In the genomic region with DNA sequence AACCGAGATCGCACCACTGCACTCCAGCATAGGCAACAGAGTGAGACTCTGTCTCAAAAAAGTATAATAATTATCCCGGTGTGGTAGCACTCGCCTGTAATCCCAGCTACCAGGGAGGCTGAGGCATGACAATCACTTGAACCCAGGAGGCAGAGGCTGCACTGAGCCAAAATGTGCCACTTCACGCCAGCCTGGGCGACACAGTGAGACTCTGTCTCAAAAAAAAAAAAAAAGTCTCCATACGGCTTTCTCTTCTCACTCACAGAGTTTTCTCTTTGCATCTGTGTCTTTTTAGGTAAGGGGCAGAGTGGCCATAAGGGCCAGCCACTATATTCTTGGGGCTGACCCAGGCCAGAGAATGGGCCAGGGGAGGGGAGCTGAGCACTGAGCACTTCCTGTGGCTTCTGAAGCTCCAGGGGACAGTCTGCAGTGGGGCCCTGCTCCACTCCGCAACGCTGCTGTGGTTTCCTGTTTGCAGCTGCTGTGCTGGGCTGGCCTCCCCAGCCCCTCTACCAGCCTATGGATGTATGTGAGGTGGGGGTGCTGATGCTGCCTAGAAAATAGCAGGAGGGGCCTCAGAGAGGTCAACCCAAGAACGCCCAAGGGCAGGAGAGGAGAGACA, we compare ENCODE assay signal across 9 cellular contexts. TPM values are rescaled to one million over a fixed set of nuclear protein-coding genes. Genes with fewer than 3 reads are reported as not detected.
DNase-seq lines count a peak whose midpoint lies in the region; ATAC-seq and TF ChIP-seq lines count a peak whose summit lies in the region.
"Had no signal": no experiment of that assay in that cellular context is flagged by ENCODE, and none has a peak within 500 bp of the region (broad histone marks: within the 10 kb centered on the region; RNA-seq: fewer than 3 reads in every experiment).

No MANE protein-coding gene starts in this region.

- peak; percentile 93 for ATAC-seq in activated CD4-positive, alpha-beta T cell treated with anti-CD3 and anti-CD28 coated beads for 36 hours
- ATAC-seq in HG03196 (IDR thresholded peaks at IDR 0.05; ENCODE audit: unreplicated experiment) (no peak), HG03520 (IDR thresholded peaks at IDR 0.05; ENCODE audit: unreplicated experiment) (no peak)

- POLR2A ChIA-PET in activated CD4-positive, alpha-beta T cell treated with anti-CD3 and anti-CD28 coated beads for 36 hours (lab: Charles Lee), result interaction anchor here (1.0 kb wide), 1 partner anchor 24 kb away, joined by 3 read pairs; the partner anchor contains the start of gene RAB5IF

- H3K4me3 Mint-ChIP-seq in activated CD4-positive, alpha-beta T cell treated with anti-CD3 and anti-CD28 coated beads for 36 hours, result peak overlapping the region; percentile 52
- H3K4me3 Mint-ChIP-seq in endothelial cell (ENCODE audit: unreplicated experiment), result no peak overlapping the region

- H3K36me3 Mint-ChIP-seq in activated CD4-positive, alpha-beta T cell treated with anti-CD3 and anti-CD28 coated beads for 36 hours (ENCODE audit: low read depth), result peaks cover 48% of the 10 kb centered on the region
- peaks cover 2% of the 10 kb centered on the region for H3K36me3 Mint-ChIP-seq in endothelial cell (ENCODE audit: low read depth, unreplicated experiment)

- no peak for TF ChIP-seq CTCF in endothelial cell (IDR thresholded peaks at IDR 0.05; ENCODE audit: unreplicated experiment)

- peak; percentile 59 for DNase-seq in stimulated activated CD4-positive, alpha-beta T cell treated with anti-CD3 and anti-CD28 coated beads, Interleukin-15, amount 100 ng/mL, for 24 hours
- no peak for DNase-seq in stimulated activated CD4-positive, alpha-beta T cell treated with anti-CD3 and anti-CD28 coated beads, Interleukin-12 subunit alpha, Interleukin-12 subunit beta, amount 100 ng/mL, for 4 hours
- peak; percentile 73 for DNase-seq in activated CD4-positive, alpha-beta T cell treated with anti-CD3 and anti-CD28 coated beads for 36 hours
- DNase-seq in endothelial cell (ENCODE audit: low spot score), result peak; percentile 18
- DNase-seq in C1 segment of cervical spinal cord (lab: John Stamatoyannopoulos, UW), result no peak
- no peak for DNase-seq in COLO829 (ENCODE audit: low spot score)
- DNase-seq: NCI-H748 treated with DMSO at 0.1 percent for 48 hours had no signal

- H3K27me3 Mint-ChIP-seq in activated CD4-positive, alpha-beta T cell treated with anti-CD3 and anti-CD28 coated beads for 36 hours, result no peaks in the 10 kb centered on the region
- peaks cover 3% of the 10 kb centered on the region for H3K27me3 Mint-ChIP-seq in endothelial cell (ENCODE audit: unreplicated experiment)

- intact Hi-C loops in activated CD4-positive, alpha-beta T cell treated with anti-CD3 and anti-CD28 coated beads for 36 hours (cut with DNase I, micrococcal nuclease), result loop anchor here in 1 of 2 experiments (2.0 kb wide), 1 partner anchor 15 kb away; no protein-coding TSS in a partner anchor

- peak overlapping the region; percentile 98 for H3K27ac Mint-ChIP-seq in activated CD4-positive, alpha-beta T cell treated with anti-CD3 and anti-CD28 coated beads for 36 hours
- no peak overlapping the region for H3K27ac Mint-ChIP-seq in endothelial cell (ENCODE audit: unreplicated experiment)

- H3K9me3 Mint-ChIP-seq in activated CD4-positive, alpha-beta T cell treated with anti-CD3 and anti-CD28 coated beads for 36 hours (ENCODE audit: low read depth), result no peaks in the 10 kb centered on the region
- H3K9me3 Mint-ChIP-seq in endothelial cell (ENCODE audit: unreplicated experiment), result no peaks in the 10 kb centered on the region

- peaks cover 40% of the 10 kb centered on the region for H3K4me1 Mint-ChIP-seq in activated CD4-positive, alpha-beta T cell treated with anti-CD3 and anti-CD28 coated beads for 36 hours
- H3K4me1 Mint-ChIP-seq in endothelial cell (ENCODE audit: unreplicated experiment), result peaks cover 11% of the 10 kb centered on the region

- CTCF ChIA-PET in activated CD4-positive, alpha-beta T cell treated with anti-CD3 and anti-CD28 coated beads for 36 hours (lab: Charles Lee), result interaction anchor here (0.6 to 1.4 kb wide), 4 partner anchors 17 to 116 kb away, joined by 3 to 8 read pairs (median 4); partner anchors contain the start of gene NDRG3

RNA-seq across cellular contexts. Expression of gene SLA2, which starts 16.2 kb away (rescaled TPM):
- 10 to 100 TPM; 48.7 to 52.6 TPM for total RNA-seq in activated CD4-positive, alpha-beta T cell treated with anti-CD3 and anti-CD28 coated beads for 36 hours
- not detected for total RNA-seq in endothelial cell (ENCODE audit: unreplicated experiment)

RNA-seq across cellular contexts. Expression of gene RAB5IF, which starts 24.3 kb away (rescaled TPM):
- total RNA-seq in activated CD4-positive, alpha-beta T cell treated with anti-CD3 and anti-CD28 coated beads for 36 hours, result 10 to 100 TPM; 71.7 to 90.2 TPM
- 112 TPM for total RNA-seq in endothelial cell (ENCODE audit: unreplicated experiment)

RNA-seq across cellular contexts. Expression of gene TGIF2, which starts 56.4 kb away (rescaled TPM):
- 10 to 100 TPM; 44.9 to 48.7 TPM for total RNA-seq in activated CD4-positive, alpha-beta T cell treated with anti-CD3 and anti-CD28 coated beads for 36 hours
- 43.7 TPM for total RNA-seq in endothelial cell (ENCODE audit: unreplicated experiment)

Comparison
In these comparisons a context has a peak if more than half of its experiments do, and no peak if none do; other contexts are left out.
1. DNase-seq: peak in stimulated activated CD4-positive, alpha-beta T cell treated with anti-CD3 and anti-CD28 coated beads, Interleukin-15, amount 100 ng/mL, for 24 hours (single experiment), activated CD4-positive, alpha-beta T cell treated with anti-CD3 and anti-CD28 coated beads for 36 hours (single experiment) and endothelial cell (single experiment); none in stimulated activated CD4-positive, alpha-beta T cell treated with anti-CD3 and anti-CD28 coated beads, Interleukin-12 subunit alpha, Interleukin-12 subunit beta, amount 100 ng/mL, for 4 hours (single experiment), C1 segment of cervical spinal cord (0 of 14) and COLO829 (single experiment).
2. RNA of gene SLA2, which starts 16.2 kb away (total RNA-seq): 48.7 to 52.6 TPM in activated CD4-positive, alpha-beta T cell treated with anti-CD3 and anti-CD28 coated beads for 36 hours; not detected in endothelial cell (single experiment); every median in the first group is over 10 times any median in the second.